Comparison of ENCODE assay signal across 1 cellular context in the genomic region with DNA sequence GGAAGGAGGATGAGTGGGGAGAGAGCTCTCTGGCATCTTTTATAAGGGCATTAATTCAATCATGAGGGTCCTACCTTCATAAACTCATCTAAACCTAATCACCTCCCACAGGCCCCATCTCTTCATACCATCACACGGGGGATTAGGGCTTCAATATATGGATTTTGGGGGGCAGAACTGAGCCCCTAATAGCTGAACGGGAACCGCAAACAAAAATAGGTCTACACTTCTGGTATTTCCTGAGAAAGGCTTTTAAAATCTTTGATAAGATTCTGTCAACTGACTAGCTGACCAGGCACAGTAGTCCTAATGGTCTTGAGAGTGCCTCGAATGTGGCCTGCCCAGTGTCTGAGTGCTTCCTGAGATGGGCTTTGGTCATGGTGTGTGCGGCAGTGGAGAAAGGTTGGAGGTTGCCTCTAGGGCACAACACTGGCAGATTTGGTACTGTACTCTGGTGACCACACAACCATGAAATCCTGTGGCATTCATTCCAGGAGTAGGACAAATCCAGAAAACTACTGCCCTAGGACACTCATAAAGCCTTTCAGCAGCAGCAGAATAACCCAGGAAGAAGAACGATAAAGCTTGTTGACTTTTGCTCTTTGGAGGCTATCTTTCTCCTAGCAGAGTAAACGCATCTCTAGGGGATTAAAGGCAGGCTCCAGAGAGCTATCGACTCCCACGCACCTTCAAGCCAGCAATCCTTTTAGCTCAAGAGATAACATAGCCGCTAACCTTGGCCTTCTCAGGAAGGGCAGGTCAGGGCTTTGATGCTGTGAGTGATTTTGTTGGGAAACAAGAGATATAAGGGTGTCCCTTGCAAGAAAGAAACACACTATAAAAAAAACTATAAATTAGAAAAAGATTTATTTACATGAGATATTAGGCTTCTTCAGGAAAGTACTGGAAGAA.
TF ChIP-seq lines count a peak whose summit lies in the region.

No MANE protein-coding gene starts in this region.

TF ChIP-seq in HepG2, 621 proteins besides CTCF, POLR2A, EP300 and RAD21 (continued from another document and continues in another):
- TF ChIP-seq ZNF276 (CRISPR knock-in tag; IDR thresholded peaks at IDR 0.05; ENCODE audit: low read depth) (no peak), ZNF839 (CRISPR knock-in tag; IDR thresholded peaks at IDR 0.05; ENCODE audit: borderline replicate concordance) (no peak), SIN3B (IDR thresholded peaks at IDR 0.05; ENCODE audit: low read length) (no peak), SMAD1 (CRISPR knock-in tag; IDR thresholded peaks at IDR 0.05; ENCODE audit: borderline replicate concordance, low read depth) (no peak; the same call in 1 of the 2 replicates), ZFX (CRISPR knock-in tag; IDR thresholded peaks at IDR 0.05; ENCODE audit: low read depth) (peak; percentile 37; the same call in 1 of the 2 replicates), ZNF225 (CRISPR knock-in tag; IDR thresholded peaks at IDR 0.05) (no peak), MTERF4 (CRISPR knock-in tag; IDR thresholded peaks at IDR 0.05) (no peak; the same call in 1 of the 2 replicates), HOXA7 (CRISPR knock-in tag; IDR thresholded peaks at IDR 0.05) (no peak), ARHGAP35 (CRISPR knock-in tag; IDR thresholded peaks at IDR 0.05; ENCODE audit: borderline replicate concordance) (0 out of 2 replicates have a peak, but pooled peaks have one; percentile 48), FOXK2 (IDR thresholded peaks at IDR 0.05) (peak; percentile 88), PRPF4 (IDR thresholded peaks at IDR 0.05; ENCODE audit: low read depth, low read length, poor library complexity, severe bottlenecking) (peak; percentile 34), NCOR1 (IDR thresholded peaks at IDR 0.05; ENCODE audit: borderline replicate concordance, low read length) (peak; percentile 97), ZNF550 (CRISPR knock-in tag; IDR thresholded peaks at IDR 0.05; ENCODE audit: borderline replicate concordance) (no peak), ZNF616 (CRISPR knock-in tag; IDR thresholded peaks at IDR 0.05; ENCODE audit: low read depth) (no peak), NKX3-1 (CRISPR knock-in tag; IDR thresholded peaks at IDR 0.05) (peak; percentile 99), AKAP8 (CRISPR knock-in tag; IDR thresholded peaks at IDR 0.05) (peak; percentile 98), CHD4 (IDR thresholded peaks at IDR 0.05; ENCODE audit: borderline replicate concordance, low read length) (no peak; the same call in 1 of the 2 replicates), ZNF382 (CRISPR knock-in tag; IDR thresholded peaks at IDR 0.05; ENCODE audit: borderline replicate concordance) (no peak), FOXP4 (CRISPR knock-in tag; IDR thresholded peaks at IDR 0.05) (peak; percentile 100), PAF1 (CRISPR knock-in tag; IDR thresholded peaks at IDR 0.05) (no peak), ZNF569 (CRISPR knock-in tag; IDR thresholded peaks at IDR 0.05; ENCODE audit: borderline replicate concordance) (no peak; the same call in 1 of the 2 replicates), HOXA3 (CRISPR knock-in tag; IDR thresholded peaks at IDR 0.05) (peak; percentile 93), ZBTB3 (CRISPR knock-in tag; IDR thresholded peaks at IDR 0.05; ENCODE audit: borderline replicate concordance, low read depth) (peak; percentile 87; the same call in 1 of the 2 replicates), ZNF766 (CRISPR knock-in tag; IDR thresholded peaks at IDR 0.05; ENCODE audit: borderline replicate concordance) (peak; percentile 89; the same call in 1 of the 2 replicates), PAX8 (CRISPR knock-in tag; IDR thresholded peaks at IDR 0.05; ENCODE audit: borderline replicate concordance) (0 out of 2 replicates have a peak, but pooled peaks have one; percentile 77), ZUFSP (CRISPR knock-in tag; IDR thresholded peaks at IDR 0.05; ENCODE audit: borderline replicate concordance) (no peak), IKZF1 (IDR thresholded peaks at IDR 0.05) (no peak), NBN (conservative IDR thresholded peaks at IDR 0.05) (no peak), TFDP1 (CRISPR knock-in tag; IDR thresholded peaks at IDR 0.05; ENCODE audit: borderline replicate concordance) (peak; percentile 48; the same call in 1 of the 2 replicates), SMAD9 (CRISPR knock-in tag; IDR thresholded peaks at IDR 0.05) (no peak; the same call in 1 of the 2 replicates)
- TF ChIP-seq, protein P1, sequence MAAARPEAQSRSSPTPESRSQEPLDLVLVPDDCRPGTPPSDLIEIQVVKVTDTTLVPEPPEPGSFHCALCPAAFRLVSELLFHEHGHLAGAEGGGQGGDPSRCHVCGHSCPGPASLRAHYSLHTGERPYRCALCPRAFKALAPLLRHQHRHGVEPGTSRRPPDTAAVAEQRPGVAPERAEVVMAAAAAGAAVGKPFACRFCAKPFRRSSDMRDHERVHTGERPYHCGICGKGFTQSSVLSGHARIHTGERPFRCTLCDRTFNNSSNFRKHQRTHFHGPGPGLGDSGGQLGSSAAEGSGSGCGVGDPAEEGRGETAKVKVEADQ (CRISPR knock-in tag; IDR thresholded peaks at IDR 0.05; ENCODE audit: borderline replicate concordance) = peak; percentile 89; the same call in 1 of the 2 replicates
- TF ChIP-seq, protein P2, sequence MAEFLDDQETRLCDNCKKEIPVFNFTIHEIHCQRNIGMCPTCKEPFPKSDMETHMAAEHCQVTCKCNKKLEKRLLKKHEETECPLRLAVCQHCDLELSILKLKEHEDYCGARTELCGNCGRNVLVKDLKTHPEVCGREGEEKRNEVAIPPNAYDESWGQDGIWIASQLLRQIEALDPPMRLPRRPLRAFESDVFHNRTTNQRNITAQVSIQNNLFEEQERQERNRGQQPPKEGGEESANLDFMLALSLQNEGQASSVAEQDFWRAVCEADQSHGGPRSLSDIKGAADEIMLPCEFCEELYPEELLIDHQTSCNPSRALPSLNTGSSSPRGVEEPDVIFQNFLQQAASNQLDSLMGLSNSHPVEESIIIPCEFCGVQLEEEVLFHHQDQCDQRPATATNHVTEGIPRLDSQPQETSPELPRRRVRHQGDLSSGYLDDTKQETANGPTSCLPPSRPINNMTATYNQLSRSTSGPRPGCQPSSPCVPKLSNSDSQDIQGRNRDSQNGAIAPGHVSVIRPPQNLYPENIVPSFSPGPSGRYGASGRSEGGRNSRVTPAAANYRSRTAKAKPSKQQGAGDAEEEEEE (CRISPR knock-in tag; IDR thresholded peaks at IDR 0.05; ENCODE audit: borderline replicate concordance) = no peak; the same call in 1 of the 2 replicates
- TF ChIP-seq, protein P3, sequence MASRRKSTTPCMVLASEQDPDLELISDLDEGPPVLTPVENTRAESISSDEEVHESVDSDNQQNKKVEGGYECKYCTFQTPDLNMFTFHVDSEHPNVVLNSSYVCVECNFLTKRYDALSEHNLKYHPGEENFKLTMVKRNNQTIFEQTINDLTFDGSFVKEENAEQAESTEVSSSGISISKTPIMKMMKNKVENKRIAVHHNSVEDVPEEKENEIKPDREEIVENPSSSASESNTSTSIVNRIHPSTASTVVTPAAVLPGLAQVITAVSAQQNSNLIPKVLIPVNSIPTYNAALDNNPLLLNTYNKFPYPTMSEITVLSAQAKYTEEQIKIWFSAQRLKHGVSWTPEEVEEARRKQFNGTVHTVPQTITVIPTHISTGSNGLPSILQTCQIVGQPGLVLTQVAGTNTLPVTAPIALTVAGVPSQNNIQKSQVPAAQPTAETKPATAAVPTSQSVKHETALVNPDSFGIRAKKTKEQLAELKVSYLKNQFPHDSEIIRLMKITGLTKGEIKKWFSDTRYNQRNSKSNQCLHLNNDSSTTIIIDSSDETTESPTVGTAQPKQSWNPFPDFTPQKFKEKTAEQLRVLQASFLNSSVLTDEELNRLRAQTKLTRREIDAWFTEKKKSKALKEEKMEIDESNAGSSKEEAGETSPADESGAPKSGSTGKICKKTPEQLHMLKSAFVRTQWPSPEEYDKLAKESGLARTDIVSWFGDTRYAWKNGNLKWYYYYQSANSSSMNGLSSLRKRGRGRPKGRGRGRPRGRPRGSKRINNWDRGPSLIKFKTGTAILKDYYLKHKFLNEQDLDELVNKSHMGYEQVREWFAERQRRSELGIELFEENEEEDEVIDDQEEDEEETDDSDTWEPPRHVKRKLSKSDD (CRISPR knock-in tag; IDR thresholded peaks at IDR 0.05; ENCODE audit: low read depth) = peak; percentile 60; the same call in 1 of the 2 replicates
- TF ChIP-seq, protein P4, sequence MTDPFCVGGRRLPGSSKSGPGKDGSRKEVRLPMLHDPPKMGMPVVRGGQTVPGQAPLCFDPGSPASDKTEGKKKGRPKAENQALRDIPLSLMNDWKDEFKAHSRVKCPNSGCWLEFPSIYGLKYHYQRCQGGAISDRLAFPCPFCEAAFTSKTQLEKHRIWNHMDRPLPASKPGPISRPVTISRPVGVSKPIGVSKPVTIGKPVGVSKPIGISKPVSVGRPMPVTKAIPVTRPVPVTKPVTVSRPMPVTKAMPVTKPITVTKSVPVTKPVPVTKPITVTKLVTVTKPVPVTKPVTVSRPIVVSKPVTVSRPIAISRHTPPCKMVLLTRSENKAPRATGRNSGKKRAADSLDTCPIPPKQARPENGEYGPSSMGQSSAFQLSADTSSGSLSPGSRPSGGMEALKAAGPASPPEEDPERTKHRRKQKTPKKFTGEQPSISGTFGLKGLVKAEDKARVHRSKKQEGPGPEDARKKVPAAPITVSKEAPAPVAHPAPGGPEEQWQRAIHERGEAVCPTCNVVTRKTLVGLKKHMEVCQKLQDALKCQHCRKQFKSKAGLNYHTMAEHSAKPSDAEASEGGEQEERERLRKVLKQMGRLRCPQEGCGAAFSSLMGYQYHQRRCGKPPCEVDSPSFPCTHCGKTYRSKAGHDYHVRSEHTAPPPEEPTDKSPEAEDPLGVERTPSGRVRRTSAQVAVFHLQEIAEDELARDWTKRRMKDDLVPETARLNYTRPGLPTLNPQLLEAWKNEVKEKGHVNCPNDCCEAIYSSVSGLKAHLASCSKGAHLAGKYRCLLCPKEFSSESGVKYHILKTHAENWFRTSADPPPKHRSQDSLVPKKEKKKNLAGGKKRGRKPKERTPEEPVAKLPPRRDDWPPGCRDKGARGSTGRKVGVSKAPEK (CRISPR knock-in tag; IDR thresholded peaks at IDR 0.05; ENCODE audit: borderline replicate concordance) = peak; percentile 74; the same call in 1 of the 2 replicates
